ENCODE assay signal across 8 cellular contexts in the genomic region with DNA sequence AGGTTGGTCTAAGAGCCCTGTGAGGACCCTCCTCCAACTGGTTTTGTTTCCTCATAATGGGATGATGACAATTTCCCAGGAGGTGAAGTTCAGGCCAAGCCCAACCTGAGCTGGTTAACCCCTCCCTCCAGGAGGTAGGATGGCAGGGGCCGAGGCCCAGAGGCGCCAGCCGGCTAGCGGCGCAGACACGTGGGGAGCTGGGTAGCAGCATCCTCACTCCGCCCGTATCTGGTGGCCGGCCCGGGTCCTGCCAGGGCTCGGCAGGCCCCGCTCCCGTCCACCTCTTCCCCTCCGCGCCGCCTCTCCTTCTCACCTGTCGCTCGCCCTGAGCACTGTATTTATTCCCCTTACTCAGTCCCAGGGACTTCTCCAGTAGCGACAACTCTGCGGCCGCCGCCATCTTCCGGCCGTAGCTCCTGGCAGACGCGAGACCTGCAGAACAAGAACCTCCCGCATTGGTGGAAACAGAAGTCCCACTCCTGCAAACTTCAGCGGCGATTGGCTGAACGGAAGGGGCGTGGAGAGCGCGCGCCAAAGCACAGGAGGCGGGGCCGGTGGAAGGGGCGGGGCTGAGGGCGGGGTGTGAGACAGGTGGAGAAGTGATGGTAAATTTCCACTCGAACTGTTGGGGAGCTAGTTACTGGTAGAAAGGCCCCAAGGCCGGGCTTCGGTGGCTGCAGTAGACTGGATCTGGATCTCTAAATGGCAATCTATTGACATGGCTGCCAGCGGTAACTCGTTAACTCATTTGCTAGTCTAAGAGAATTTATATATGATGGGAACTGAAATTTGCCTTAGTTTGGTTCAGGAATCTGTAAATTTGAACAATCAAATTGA. TPM values are rescaled to one million over a fixed set of nuclear protein-coding genes. Genes with fewer than 3 reads are reported as not detected.
DNase-seq lines count a peak whose midpoint lies in the region; ATAC-seq and TF ChIP-seq lines count a peak whose summit lies in the region.

Gene EEF1E1, minus strand, starts transcription at position 427 of the 837 bp plus-strand sequence. Its CDS starts 27 bp downstream, at position 400.

- peaks cover 25% of the 10 kb centered on the region for H3K4me1 Mint-ChIP-seq in activated B cell treated with CpG ODN at 0.5 μM for 24 hours

- H3K9me3 Mint-ChIP-seq in activated B cell treated with CpG ODN at 0.5 μM for 24 hours = no peaks in the 10 kb centered on the region

- POLR2A ChIA-PET in activated B cell treated with CpG ODN at 0.5 μM for 24 hours (lab: Charles Lee) = interaction anchor here (0.6 to 3.4 kb wide), 10 partner anchors 9 to 1770 kb away, joined by 3 to 59 read pairs (median 4); partner anchors contain the start of genes BLOC1S5, CAGE1 and RIOK1

- peaks cover 13 to 33% (median 24%) of the 10 kb centered on the region in 6 donors for H3K4me1 ChIP-seq in spleen

- TF ChIP-seq CTCF in AG09319 (IDR thresholded peaks at IDR 0.05; ENCODE audit: low read depth, low read length) (no peak; the same call in 1 of the 2 replicates), activated B cell treated with CpG ODN at 0.5 μM for 24 hours (IDR thresholded peaks at IDR 0.05) (no peak), spleen (IDR thresholded peaks at IDR 0.05 in 8 of 11, conservative IDR thresholded peaks at IDR 0.05 in 3 of 11) (peak in 2 of 11 experiments; percentile 14 to 34)

- H3K36me3 Mint-ChIP-seq in activated B cell treated with CpG ODN at 0.5 μM for 24 hours (ENCODE audit: low read depth) = peaks cover 23% of the 10 kb centered on the region

- peak within 1 kb of the TSS; percentile 93 for H3K27ac Mint-ChIP-seq in activated B cell treated with CpG ODN at 0.5 μM for 24 hours

- WGBS in spleen, 5 donors = 2 to 3% (median 2%) methylated on average over 42 to 43 of the region's 43 CpGs

- H3K9me3 ChIP-seq in spleen = no peaks in the 10 kb centered on the region

- intact Hi-C loops in activated B cell treated with CpG ODN at 0.5 μM for 24 hours (cut with micrococcal nuclease) = loop anchor here (1.0 to 5.0 kb wide), 6 partner anchors 38 to 713 kb away; partner anchors contain the start of genes BLOC1S5, CAGE1, RIOK1 and SLC35B3
- intact Hi-C loops in spleen (cut with DNase I; ENCODE audit: low total_unique reads) = no loop called here

- CTCF ChIA-PET in activated B cell treated with CpG ODN at 0.5 μM for 24 hours (lab: Charles Lee) = no interaction called here

- TF ChIP-seq POLR2A in spleen (IDR thresholded peaks at IDR 0.05) = peak in 1 of 3 donors; percentile 5

- DNase-seq in AG09319 (ENCODE audit: extremely low read depth, low read depth) (peak; percentile 75), NCI-H345 (lab: John Stamatoyannopoulos, UW) (peak; percentile 77), activated B cell treated with CpG ODN at 0.5 μM for 24 hours (peak; percentile 80), caudate nucleus (lab: John Stamatoyannopoulos, UW) (peak; percentile 49 to 98 (median 93)), inferior parietal cortex (ENCODE audit: extremely low spot score) (peak; percentile 94), spleen (peak; percentile 98)

- peak within 1 kb of the TSS; percentile 97 for H3K4me3 Mint-ChIP-seq in activated B cell treated with CpG ODN at 0.5 μM for 24 hours

- H3K27ac ChIP-seq in caudate nucleus (ENCODE audit: low read depth, low read length) (no peak within 1 kb of the TSS), spleen (peak within 1 kb of the TSS in 7 of 8 donors; percentile 18 to 85 (median 75))

- peaks cover 0 to 14% (median 4%) of the 10 kb centered on the region in 7 donors for H3K27me3 ChIP-seq in spleen (replicated peaks in 1 of 7)

- peaks cover 0 to 14% (median 0%) of the 10 kb centered on the region in 6 donors for H3K36me3 ChIP-seq in spleen

- peak within 1 kb of the TSS; percentile 74 to 100 (median 94) for H3K4me3 ChIP-seq in spleen

- H3K27me3 Mint-ChIP-seq in activated B cell treated with CpG ODN at 0.5 μM for 24 hours = peaks cover 14% of the 10 kb centered on the region

- ATAC-seq in GM19025 (IDR thresholded peaks at IDR 0.05; ENCODE audit: low read depth, unreplicated experiment) (peak; percentile 99), HG03280 (IDR thresholded peaks at IDR 0.05; ENCODE audit: unreplicated experiment) (peak; percentile 99), activated B cell treated with CpG ODN at 0.5 μM for 24 hours (ENCODE audit: low read depth) (peak; percentile 98)

RNA-seq across cellular contexts. Expression of gene EEF1E1, which starts in this region (rescaled TPM):
- total RNA-seq in activated B cell treated with CpG ODN at 0.5 μM for 24 hours = 32.5 and 33.0 TPM in 2 replicates
- total RNA-seq in spleen = 10 to 100 TPM; 12.2 to 18.6 (median 16.2) TPM
- 10 to 100 TPM; 23.3 to 35.9 (median 34.1) TPM for polyA plus RNA-seq in spleen
